ENCODE assay signal across 8 cellular contexts in the genomic region with DNA sequence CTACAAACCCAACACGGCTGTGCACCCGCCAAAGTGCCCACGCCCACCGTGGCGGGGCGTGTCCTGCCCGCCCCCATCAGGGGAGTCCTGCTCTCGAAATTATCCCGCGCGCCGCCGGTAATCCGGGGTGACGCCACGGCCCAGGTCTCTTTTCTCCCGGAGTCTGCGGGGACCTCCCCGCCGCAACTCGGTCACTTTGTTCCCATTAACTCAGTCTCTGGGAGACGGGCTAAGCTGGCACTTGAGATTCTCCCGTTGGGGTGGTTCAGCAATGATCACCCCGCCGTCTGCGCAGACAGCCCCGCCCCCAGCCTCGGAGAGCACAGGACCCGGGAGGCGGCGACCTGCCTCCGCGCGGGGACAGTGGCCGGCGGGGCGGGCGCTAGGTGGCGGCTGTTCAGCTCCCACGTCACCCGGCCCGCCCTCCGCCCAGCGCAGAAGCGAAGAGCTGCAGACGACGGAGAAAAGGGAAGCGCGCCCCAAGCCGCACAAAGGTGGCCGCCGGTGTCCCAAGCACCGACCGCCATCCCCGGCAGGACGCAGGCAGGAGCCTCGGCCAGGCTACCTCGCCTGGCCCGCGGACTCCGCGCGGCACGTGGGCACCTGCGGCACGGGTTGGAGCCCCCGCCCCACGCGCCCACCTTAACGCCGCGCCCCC. TPM values are rescaled to one million over a fixed set of nuclear protein-coding genes. Genes with fewer than 3 reads are reported as not detected.
A peak's percentile ranks its signal among the peaks of the same experiment; 100 is the strongest.
DNase-seq lines count a peak whose midpoint lies in the region; ATAC-seq, FAIRE-seq and TF ChIP-seq lines count a peak whose summit lies in the region.

No MANE protein-coding gene starts in this region.

- TF ChIP-seq CTCF in pancreas (IDR thresholded peaks at IDR 0.05) (peak in 1 of 4 donors; percentile 32), type B pancreatic cell (conservative IDR thresholded peaks at IDR 0.05) (peak; percentile 44)

- H3K9me3 Mint-ChIP-seq in type B pancreatic cell, result no peaks in the 10 kb centered on the region

- H3K27ac Mint-ChIP-seq in type B pancreatic cell, result peak overlapping the region; percentile 14

- peaks cover 13% of the 10 kb centered on the region for H3K4me1 Mint-ChIP-seq in type B pancreatic cell (ENCODE audit: unreplicated experiment)

- DNase-seq in EH (ENCODE audit: low read depth) (peak; percentile 54), HuH-7.5 (ENCODE audit: low spot score) (peak; percentile 90), head of caudate nucleus (peak; percentile 27 to 86 (median 72)), pancreas (peak; percentile 88 to 96 (median 92)), type B pancreatic cell (ENCODE audit: extremely low spot score, unreplicated experiment) (peak; percentile 79)
- DNase-seq in activated effector memory CD4-positive, alpha-beta T cell treated with anti-CD3 and anti-CD28 coated beads, Interleukin-2, amount 50 U/mL, for 16 hours, result peak; percentile 96

- H3K27me3 Mint-ChIP-seq in type B pancreatic cell, result peaks cover 75% of the 10 kb centered on the region

- no peak for FAIRE-seq in pancreas (lab: Jason Lieb, UNC)

- H3K4me3 ChIP-seq in pancreas, result peak overlapping the region; percentile 40 to 91 (median 74)

- TF ChIP-seq POLR2A in Raji (IDR thresholded peaks at IDR 0.05; ENCODE audit: insufficient read depth, low read depth, low read length), result peak; percentile 77

- H3K36me3 ChIP-seq in pancreas, result no peaks in the 10 kb centered on the region

- intact Hi-C loops in head of caudate nucleus (cut with DNase I) (no loop called here), pancreas (cut with DNase I) (no loop called here)

- 0% methylated on average over 51 to 72 of the region's 72 CpGs for WGBS in pancreas, 2 donors

- H3K9me3 ChIP-seq in pancreas, result no peaks in the 10 kb centered on the region

- H3K4me1 ChIP-seq in pancreas, result peaks cover 0 to 4% (median 0%) of the 10 kb centered on the region in 3 donors

- ATAC-seq in GM21529 (IDR thresholded peaks at IDR 0.05; ENCODE audit: unreplicated experiment) (peak; percentile 77), pancreas (peak; percentile 96 to 98 (median 97))

- peak overlapping the region; percentile 75 to 96 (median 88) for H3K27ac ChIP-seq in pancreas

- no peaks in the 10 kb centered on the region for H3K36me3 Mint-ChIP-seq in type B pancreatic cell

- no peaks in the 10 kb centered on the region for H3K27me3 ChIP-seq in pancreas

- H3K4me3 Mint-ChIP-seq in type B pancreatic cell, result peak overlapping the region; percentile 90

RNA-seq across cellular contexts. Expression of gene SF3B5, which starts 31.5 kb away (rescaled TPM):
- total RNA-seq in pancreas (10 to 100 TPM; 45.2 to 97.2 (median 68.7) TPM), type B pancreatic cell (ENCODE audit: low replicate concordance) (138 and 148 TPM in 2 replicates)
- polyA plus RNA-seq in pancreas, result 100 to 1,000 TPM in 1 of 2 donors, 10 to 100 TPM in 1; 89.3 to 138 TPM

RNA-seq across cellular contexts. Expression of gene PLAGL1, which starts 55.8 kb away (rescaled TPM):
- total RNA-seq in pancreas (10 to 100 TPM; 12.5 to 22.9 (median 14.6) TPM), type B pancreatic cell (ENCODE audit: low replicate concordance) (42.7 and 95.2 TPM in 2 replicates)
- 10 to 100 TPM; 17.3 to 31.6 TPM for polyA plus RNA-seq in pancreas

Comparison
In these comparisons a context has a peak if more than half of its experiments do, and no peak if none do; other contexts are left out.
1. Peak in every context shown above with its lines: DNase-seq, ATAC-seq, H3K4me3 ChIP-seq and H3K27ac ChIP-seq.